Comparison of ENCODE assay signal across 1 cellular context in the genomic region with DNA sequence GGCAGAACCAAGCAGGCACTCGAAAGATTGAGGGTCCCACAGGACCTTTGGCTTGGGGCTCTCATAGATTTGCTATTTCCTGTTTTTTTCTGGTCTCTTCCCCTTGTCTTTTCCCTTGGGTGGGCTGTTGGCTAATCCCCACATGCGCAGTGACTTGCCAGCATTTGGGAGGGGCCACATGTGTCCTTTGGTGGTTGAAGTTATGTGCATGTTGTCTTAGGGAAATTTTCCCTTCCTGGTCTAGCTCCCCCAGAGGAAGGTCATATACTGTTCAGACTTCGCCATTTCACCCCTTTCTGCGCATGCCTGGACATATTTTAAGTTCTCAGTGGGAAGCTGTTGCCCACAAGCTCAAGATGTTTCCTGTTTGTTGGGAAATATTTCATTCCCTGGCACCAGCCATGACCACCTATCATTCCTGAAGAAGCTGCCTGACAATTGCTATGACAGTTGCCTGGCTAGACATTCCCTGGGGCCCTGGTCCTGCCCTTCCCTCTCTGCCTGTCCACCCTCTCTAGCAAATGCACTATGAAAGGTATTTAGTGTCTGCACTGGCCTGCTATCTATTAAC.
TF ChIP-seq lines count a peak whose summit lies in the region.

No MANE protein-coding gene starts in this region.

TF ChIP-seq in HCT116, 20 proteins besides CTCF, POLR2A, EP300 and RAD21 (continued from another document):
- TF ChIP-seq ZNF274 (IDR thresholded peaks at IDR 0.05; ENCODE audit: low read depth, low read length) (no peak), TCF7L2 (IDR thresholded peaks at IDR 0.05; ENCODE audit: borderline replicate concordance, extremely low read depth, insufficient read depth, insufficient read length) (no peak), ELF1 (IDR thresholded peaks at IDR 0.05; ENCODE audit: borderline replicate concordance, low read depth) (no peak), EGR1 (IDR thresholded peaks at IDR 0.05; ENCODE audit: low read depth) (no peak), EZH2phosphoT487 (IDR thresholded peaks at IDR 0.05; ENCODE audit: borderline replicate concordance) (no peak), POLR2AphosphoS5 (IDR thresholded peaks at IDR 0.05; ENCODE audit: low read depth, low read length) (no peak), ZFX (IDR thresholded peaks at IDR 0.05) (no peak), SP1 (IDR thresholded peaks at IDR 0.05; ENCODE audit: low read depth) (no peak), FOSL1 (IDR thresholded peaks at IDR 0.05; ENCODE audit: low read depth) (no peak)
- TF ChIP-seq, protein P1, sequence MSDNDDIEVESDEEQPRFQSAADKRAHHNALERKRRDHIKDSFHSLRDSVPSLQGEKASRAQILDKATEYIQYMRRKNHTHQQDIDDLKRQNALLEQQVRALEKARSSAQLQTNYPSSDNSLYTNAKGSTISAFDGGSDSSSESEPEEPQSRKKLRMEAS (IDR thresholded peaks at IDR 0.05) = no peak
- TF ChIP-seq, protein P2, sequence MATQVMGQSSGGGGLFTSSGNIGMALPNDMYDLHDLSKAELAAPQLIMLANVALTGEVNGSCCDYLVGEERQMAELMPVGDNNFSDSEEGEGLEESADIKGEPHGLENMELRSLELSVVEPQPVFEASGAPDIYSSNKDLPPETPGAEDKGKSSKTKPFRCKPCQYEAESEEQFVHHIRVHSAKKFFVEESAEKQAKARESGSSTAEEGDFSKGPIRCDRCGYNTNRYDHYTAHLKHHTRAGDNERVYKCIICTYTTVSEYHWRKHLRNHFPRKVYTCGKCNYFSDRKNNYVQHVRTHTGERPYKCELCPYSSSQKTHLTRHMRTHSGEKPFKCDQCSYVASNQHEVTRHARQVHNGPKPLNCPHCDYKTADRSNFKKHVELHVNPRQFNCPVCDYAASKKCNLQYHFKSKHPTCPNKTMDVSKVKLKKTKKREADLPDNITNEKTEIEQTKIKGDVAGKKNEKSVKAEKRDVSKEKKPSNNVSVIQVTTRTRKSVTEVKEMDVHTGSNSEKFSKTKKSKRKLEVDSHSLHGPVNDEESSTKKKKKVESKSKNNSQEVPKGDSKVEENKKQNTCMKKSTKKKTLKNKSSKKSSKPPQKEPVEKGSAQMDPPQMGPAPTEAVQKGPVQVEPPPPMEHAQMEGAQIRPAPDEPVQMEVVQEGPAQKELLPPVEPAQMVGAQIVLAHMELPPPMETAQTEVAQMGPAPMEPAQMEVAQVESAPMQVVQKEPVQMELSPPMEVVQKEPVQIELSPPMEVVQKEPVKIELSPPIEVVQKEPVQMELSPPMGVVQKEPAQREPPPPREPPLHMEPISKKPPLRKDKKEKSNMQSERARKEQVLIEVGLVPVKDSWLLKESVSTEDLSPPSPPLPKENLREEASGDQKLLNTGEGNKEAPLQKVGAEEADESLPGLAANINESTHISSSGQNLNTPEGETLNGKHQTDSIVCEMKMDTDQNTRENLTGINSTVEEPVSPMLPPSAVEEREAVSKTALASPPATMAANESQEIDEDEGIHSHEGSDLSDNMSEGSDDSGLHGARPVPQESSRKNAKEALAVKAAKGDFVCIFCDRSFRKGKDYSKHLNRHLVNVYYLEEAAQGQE (IDR thresholded peaks at IDR 0.05; ENCODE audit: low read depth) = no peak
